ENCODE assay signal across 11 cellular contexts in the genomic region with DNA sequence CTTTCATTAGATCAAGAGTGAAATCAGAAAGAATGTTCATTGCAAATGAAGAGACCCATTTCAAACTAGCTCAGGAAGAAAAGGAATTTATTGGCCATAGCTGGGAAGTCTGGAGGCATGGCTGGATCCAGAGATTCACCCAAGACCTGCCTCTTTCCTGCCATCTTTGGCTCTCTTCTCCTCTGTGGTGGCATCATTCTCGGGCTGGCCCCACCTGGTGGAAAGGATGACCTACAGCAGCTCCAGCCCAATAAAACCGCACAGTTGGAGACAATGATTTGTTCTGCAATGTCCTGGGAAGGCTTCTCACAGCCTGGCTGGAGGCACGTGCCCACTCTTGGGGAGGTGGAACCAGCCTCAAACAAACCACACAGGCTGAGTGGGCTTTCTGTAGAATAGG. TPM values are rescaled to one million over a fixed set of nuclear protein-coding genes. Genes with fewer than 3 reads are reported as not detected.
DNase-seq lines count a peak whose midpoint lies in the region; ATAC-seq, FAIRE-seq and TF ChIP-seq lines count a peak whose summit lies in the region.
"Had no signal": no experiment of that assay in that cellular context is flagged by ENCODE, and none has a peak within 500 bp of the region (broad histone marks: within the 10 kb centered on the region; RNA-seq: fewer than 3 reads in every experiment).

No MANE protein-coding gene starts in this region.

- RAD21 ChIA-PET in HCT116 (lab: Charles Lee; ENCODE audit: low non-redundant PET in 1 of 2, low total read pairs in 2 of 2, uncharacterized antibody in 2 of 2, unreplicated experiment in 2 of 2): no interaction called here

- no peak for TF ChIP-seq RAD21 in HCT116 (IDR thresholded peaks at IDR 0.05; ENCODE audit: low read depth)

- BruUV-seq in HCT116 (replicated peaks; lab: Mats Ljungman, UMichigan): no TSS peak

- no peak overlapping the region for H3K9ac ChIP-seq in HCT116 (ENCODE audit: low read length)
- H3K9ac ChIP-seq in kidney (ENCODE audit: low read length in 2 of 2): no peak overlapping the region

- CTCF ChIA-PET in HCT116 (lab: Charles Lee): interaction anchor here (0.7 to 1.5 kb wide), 4 partner anchors 14 to 612 kb away, joined by 3 to 5 read pairs (median 3); no protein-coding TSS in a partner anchor

- DNase-seq in EL: peak; percentile 10
- DNase-seq in HCT116 (ENCODE audit: low read depth, low spot score): no peak
- DNase-seq in SK-MEL-5 (ENCODE audit: low read depth, low spot score): peak; percentile 64
- DNase-seq in left lobe of liver (ENCODE audit: low spot score): no peak
- DNase-seq in KG1 (lab: John Stamatoyannopoulos, UW): no peak
- no peak for DNase-seq in esophagus squamous epithelium (lab: John Stamatoyannopoulos, UW)
- DNase-seq in kidney: no peak
- DNase-seq in stimulated activated CD4-positive, alpha-beta T cell treated with anti-CD3 and anti-CD28 coated beads, Interleukin-2, amount 100 ng/mL, for 48 hours: no peak
- DNase-seq: activated CD8-positive, alpha-beta memory T cell treated with anti-CD3 and anti-CD28 coated beads for 24 hours; NCI-H526 treated with DMSO at 0.1 percent for 48 hours; small intestine had no signal

- H3K9me3 ChIP-seq in HCT116 (ENCODE audit: control insufficient read depth in 1 of 2, insufficient read depth in 1 of 2, low read depth in 1 of 2, low read length in 2 of 2): no peaks in the 10 kb centered on the region
- no peaks in the 10 kb centered on the region for H3K9me3 ChIP-seq in esophagus squamous epithelium
- no peaks in the 10 kb centered on the region for H3K9me3 ChIP-seq in kidney (ENCODE audit: control insufficient read depth in 1 of 2, low read length in 2 of 2)

- TF ChIP-seq POLR2A in HCT116 (IDR thresholded peaks at IDR 0.05; ENCODE audit: borderline replicate concordance, extremely low read depth, insufficient read depth, insufficient read length) (no peak), esophagus squamous epithelium (IDR thresholded peaks at IDR 0.05) (no peak)

- no peak overlapping the region for H3K4me2 ChIP-seq in HCT116 (ENCODE audit: low read length)

- intact Hi-C loops in HCT116 (cut with micrococcal nuclease): loop anchor here (10.0 kb wide), 1 partner anchor 624 kb away; a partner anchor contains a TSS
- intact Hi-C loops in esophagus squamous epithelium (cut with DNase I): no loop called here
- intact Hi-C loops in kidney (cut with DNase I): no loop called here

- H3K36me3 ChIP-seq in HCT116 (ENCODE audit: control insufficient read depth in 1 of 2, insufficient read depth in 2 of 2, low read length in 2 of 2) (no peaks in the 10 kb centered on the region), esophagus squamous epithelium (no peaks in the 10 kb centered on the region), kidney (ENCODE audit: control insufficient read depth in 1 of 2, insufficient read depth in 2 of 2, low read length in 2 of 2) (no peaks in the 10 kb centered on the region)

- peaks cover 9% of the 10 kb centered on the region; the same call in 1 of the 2 replicates for H3K27me3 ChIP-seq in HCT116 (ENCODE audit: insufficient read depth, low read length)
- H3K27me3 ChIP-seq in esophagus squamous epithelium: peaks cover 0 to 7% (median 0%) of the 10 kb centered on the region in 4 donors

- no peaks in the 10 kb centered on the region for H3K79me2 ChIP-seq in HCT116 (ENCODE audit: insufficient read depth, low read length)

- peak overlapping the region; percentile 76 for H2AFZ ChIP-seq in HCT116 (ENCODE audit: low read depth, low read length, poor library complexity, severe bottlenecking)

- H3K4me1 ChIP-seq in HCT116 (ENCODE audit: control insufficient read depth in 1 of 2, insufficient read depth in 2 of 2, low read length in 2 of 2) (peaks cover 0 to 4% of the 10 kb centered on the region in 2 experiments; a peak in 1 of 4 replicates), esophagus squamous epithelium (no peaks in the 10 kb centered on the region), kidney (ENCODE audit: control insufficient read depth in 1 of 2, insufficient read depth in 1 of 2, low read depth in 1 of 2, low read length in 2 of 2) (no peaks in the 10 kb centered on the region)

- H3K27ac ChIP-seq in HCT116 (ENCODE audit: low read depth, low read length): no peak overlapping the region
- H3K27ac ChIP-seq in esophagus squamous epithelium: no peak overlapping the region
- H3K27ac ChIP-seq in kidney (ENCODE audit: low read depth in 2 of 2, low read length in 2 of 2): no peak overlapping the region

- no peak overlapping the region for H3K4me3 ChIP-seq in HCT116 (replicated peaks in 1 of 2; ENCODE audit: low read depth in 1 of 2, low read length in 2 of 2)
- H3K4me3 ChIP-seq in esophagus squamous epithelium: no peak overlapping the region
- H3K4me3 ChIP-seq in kidney (ENCODE audit: low read length in 2 of 2): no peak overlapping the region

- in situ Hi-C loops in SK-MEL-5 (cut with HindIII; ENCODE audit: low pct_unique_long_range_greater_than_20kb, low sequenced_read_pairs): no loop called here

- ATAC-seq in HCT116 (peak; percentile 87), left lobe of liver (peak; percentile 20)

- FAIRE-seq in kidney (lab: Jason Lieb, UNC): no peak
- FAIRE-seq: small intestine had no signal

- no peaks in the 10 kb centered on the region for H4K20me1 ChIP-seq in HCT116 (ENCODE audit: insufficient read depth)

- TF ChIP-seq CTCF in HCT116 (IDR thresholded peaks at IDR 0.05 in 2 of 3, conservative IDR thresholded peaks at IDR 0.05 in 1 of 3; ENCODE audit: borderline replicate concordance in 1 of 3, insufficient read depth in 1 of 3, low read depth in 2 of 3, low read length in 2 of 3) (peak in 2 of 3 experiments; percentile 51 to 56; a peak in 4 of 6 replicates), esophagus squamous epithelium (IDR thresholded peaks at IDR 0.05) (peak in 1 of 6 experiments; percentile 36), kidney (IDR thresholded peaks at IDR 0.05; ENCODE audit: borderline replicate concordance, extremely low read depth, insufficient read depth) (no peak)

- WGBS in esophagus squamous epithelium, 2 donors: 75% methylated on average over 3 of the region's 3 CpGs; no CpG with 5 or more reads in 1 of the 2 donors

- POLR2A ChIA-PET in HCT116 (lab: Charles Lee): no interaction called here

- no peaks in the 10 kb centered on the region for H3K9me2 ChIP-seq in HCT116 (ENCODE audit: insufficient read depth)

TF ChIP-seq in HCT116, 20 proteins besides CTCF, POLR2A, EP300 and RAD21:
- TF ChIP-seq CEBPB (IDR thresholded peaks at IDR 0.05; ENCODE audit: low read depth) (no peak), CBX3 (IDR thresholded peaks at IDR 0.05; ENCODE audit: low read depth) (0 out of 2 replicates have a peak, but pooled peaks have one; percentile 32)
TF ChIP-seq in HCT116: peak in this region for 1.

RNA-seq across cellular contexts. Expression of a gene that starts 18.1 kb away (rescaled TPM):
- 34.9 TPM for total RNA-seq in HCT116 (2021; ENCODE audit: unreplicated experiment)
- polyA plus RNA-seq in HCT116 (2012): 17.0 and 25.4 TPM in 2 replicates
- total RNA-seq in SK-MEL-5 (2014; rRNA removed; shearing (Covaris generic)): 6.6 and 6.7 TPM in 2 replicates
- polyA plus RNA-seq in SK-MEL-5 (2015; cell fraction: cytosol; rRNA removed): 6.0 and 10.2 TPM in 2 replicates
- polyA plus RNA-seq in SK-MEL-5 (2015; cell fraction: nucleus; rRNA removed): 6.0 and 7.3 TPM in 2 replicates
- 0.23 TPM for total RNA-seq in left lobe of liver
- 10 to 100 TPM; 19.3 to 53.5 (median 25.8) TPM for total RNA-seq in esophagus squamous epithelium
- 0.57 TPM for total RNA-seq in kidney
- 2.2 TPM for polyA plus RNA-seq in kidney (ENCODE audit: insufficient read depth, low read depth, low replicate concordance)

Comparison
In these comparisons a context has a peak if more than half of its experiments do, and no peak if none do; other contexts are left out.
1. DNase-seq: peak in EL (single experiment) and SK-MEL-5 (single experiment); none in HCT116 (single experiment), left lobe of liver (single experiment), KG1 (single experiment), esophagus squamous epithelium (single experiment), kidney (single experiment) and stimulated activated CD4-positive, alpha-beta T cell treated with anti-CD3 and anti-CD28 coated beads, Interleukin-2, amount 100 ng/mL, for 48 hours (0 of 2).